1 cellular context compared by ENCODE assay signal in genomic region chr1:183023601-183024351, GRCh38.
TF ChIP-seq lines count a peak whose summit lies in the region.

No MANE protein-coding gene starts in this region.

TF ChIP-seq in HepG2, 621 proteins besides CTCF, POLR2A, EP300 and RAD21 (continued from another document and continues in another):
- peak; percentile 81; the same call in 1 of the 2 replicates for TF ChIP-seq ARID4A (CRISPR knock-in tag; IDR thresholded peaks at IDR 0.05; ENCODE audit: borderline replicate concordance)
- TF ChIP-seq ZNF282 (IDR thresholded peaks at IDR 0.05; ENCODE audit: partially characterized antibody) = no peak
- TF ChIP-seq KMT2A (CRISPR knock-in tag; IDR thresholded peaks at IDR 0.05) = peak; percentile 76
- TF ChIP-seq MLXIP (CRISPR knock-in tag; IDR thresholded peaks at IDR 0.05; ENCODE audit: borderline replicate concordance) = no peak
- peak; percentile 53; the same call in 1 of the 2 replicates for TF ChIP-seq ZNF580 (CRISPR knock-in tag; IDR thresholded peaks at IDR 0.05; ENCODE audit: borderline replicate concordance, low read depth)
- no peak for TF ChIP-seq RFXANK (CRISPR knock-in tag; IDR thresholded peaks at IDR 0.05)
- no peak for TF ChIP-seq CREB3 (CRISPR knock-in tag; IDR thresholded peaks at IDR 0.05)
- 0 out of 2 replicates have a peak, but pooled peaks have one; percentile 16 for TF ChIP-seq BCL6 (CRISPR knock-in tag; IDR thresholded peaks at IDR 0.05)
- TF ChIP-seq ZNF281 (CRISPR knock-in tag; IDR thresholded peaks at IDR 0.05; ENCODE audit: borderline replicate concordance) = no peak
- TF ChIP-seq FIP1L1 (IDR thresholded peaks at IDR 0.05; ENCODE audit: borderline replicate concordance, insufficient read depth, low read depth, low read length) = no peak
- peak; percentile 82; the same call in 1 of the 2 replicates for TF ChIP-seq MYC (CRISPR knock-in tag; IDR thresholded peaks at IDR 0.05; ENCODE audit: borderline replicate concordance)
- no peak for TF ChIP-seq ZNF597 (CRISPR knock-in tag; IDR thresholded peaks at IDR 0.05)
- TF ChIP-seq HNRNPLL (IDR thresholded peaks at IDR 0.05; ENCODE audit: low read depth, low read length, poor library complexity, severe bottlenecking) = no peak
- peak; percentile 62 for TF ChIP-seq IKZF4 (CRISPR knock-in tag; IDR thresholded peaks at IDR 0.05; ENCODE audit: borderline replicate concordance, low read depth, not compliant biosample characterization)
- TF ChIP-seq RXRA (CRISPR knock-in tag; IDR thresholded peaks at IDR 0.05) = peak; percentile 87
- TF ChIP-seq ZNF562 (CRISPR knock-in tag; IDR thresholded peaks at IDR 0.05; ENCODE audit: borderline replicate concordance) = no peak
- no peak for TF ChIP-seq ATRX (CRISPR knock-in tag; IDR thresholded peaks at IDR 0.05; ENCODE audit: borderline replicate concordance)
- TF ChIP-seq MYPOP (CRISPR knock-in tag; IDR thresholded peaks at IDR 0.05) = peak; percentile 61; the same call in 1 of the 2 replicates
- TF ChIP-seq ZNF280D (CRISPR knock-in tag; IDR thresholded peaks at IDR 0.05) = no peak
- no peak for TF ChIP-seq FOXO4 (CRISPR knock-in tag; conservative IDR thresholded peaks at IDR 0.05)
- TF ChIP-seq ZSCAN12 (CRISPR knock-in tag; IDR thresholded peaks at IDR 0.05) = 0 out of 2 replicates have a peak, but pooled peaks have one; percentile 52
- TF ChIP-seq XBP1 (CRISPR knock-in tag; IDR thresholded peaks at IDR 0.05) = no peak
- no peak for TF ChIP-seq ZNF674 (CRISPR knock-in tag; IDR thresholded peaks at IDR 0.05; ENCODE audit: low read depth)
- no peak for TF ChIP-seq ZNF33A (CRISPR knock-in tag; IDR thresholded peaks at IDR 0.05; ENCODE audit: borderline replicate concordance)
- TF ChIP-seq IRX3 (CRISPR knock-in tag; IDR thresholded peaks at IDR 0.05; ENCODE audit: borderline replicate concordance, low read depth) = no peak
- 0 out of 2 replicates have a peak, but pooled peaks have one; percentile 39 for TF ChIP-seq ZNF503 (CRISPR knock-in tag; IDR thresholded peaks at IDR 0.05)
- TF ChIP-seq TOE1 (CRISPR knock-in tag; IDR thresholded peaks at IDR 0.05) = no peak
- no peak for TF ChIP-seq ZNF552 (CRISPR knock-in tag; IDR thresholded peaks at IDR 0.05; ENCODE audit: borderline replicate concordance)
- peak; percentile 54 for TF ChIP-seq GABPB1 (CRISPR knock-in tag; IDR thresholded peaks at IDR 0.05)
- no peak for TF ChIP-seq CSRNP2 (CRISPR knock-in tag; conservative IDR thresholded peaks at IDR 0.05; ENCODE audit: low read depth)
- peak; percentile 60 for TF ChIP-seq XRCC5 (optimal IDR thresholded peaks at IDR 0.05; ENCODE audit: low read length)
- TF ChIP-seq SYNCRIP (IDR thresholded peaks at IDR 0.05; ENCODE audit: insufficient read depth, low read depth, low read length) = no peak
- peak; percentile 82 for TF ChIP-seq KMT2B (CRISPR knock-in tag; IDR thresholded peaks at IDR 0.05)
- 0 out of 2 replicates have a peak, but pooled peaks have one; percentile 65 for TF ChIP-seq ZNF230 (CRISPR knock-in tag; IDR thresholded peaks at IDR 0.05)
